In genomic region chr7:130950054-130950453, GRCh38 we compare ENCODE assay signal across 2 cellular contexts.
TF ChIP-seq lines count a peak whose summit lies in the region.

No MANE protein-coding gene starts in this region.

TF ChIP-seq in IMR-90, 13 proteins besides CTCF, POLR2A, EP300 and RAD21:
- TF ChIP-seq CEBPB (IDR thresholded peaks at IDR 0.05; ENCODE audit: low read depth, low read length), result no peak
- no peak for TF ChIP-seq RCOR1 (IDR thresholded peaks at IDR 0.05; ENCODE audit: insufficient replicate concordance, low read length)
- TF ChIP-seq MAZ (IDR thresholded peaks at IDR 0.05; ENCODE audit: borderline replicate concordance, low read depth, low read length), result no peak
- TF ChIP-seq FOS (IDR thresholded peaks at IDR 0.05; ENCODE audit: low read depth, low read length), result no peak
- no peak for TF ChIP-seq MXI1 (IDR thresholded peaks at IDR 0.05; ENCODE audit: borderline replicate concordance, low read depth, low read length)
- TF ChIP-seq USF2 (IDR thresholded peaks at IDR 0.05; ENCODE audit: low read depth, low read length), result no peak
- TF ChIP-seq RFX5 (IDR thresholded peaks at IDR 0.05; ENCODE audit: low read depth, low read length), result no peak
TF ChIP-seq in IMR-90: peak in this region for 0.

TF ChIP-seq in GM12878, 131 proteins besides CTCF, POLR2A, EP300 and RAD21:
- TF ChIP-seq MEF2A (IDR thresholded peaks at IDR 0.05; ENCODE audit: insufficient read depth, low read depth, low read length) (no peak), ZBED1 (IDR thresholded peaks at IDR 0.05; ENCODE audit: borderline replicate concordance) (no peak), TCF7 (IDR thresholded peaks at IDR 0.05; ENCODE audit: borderline replicate concordance) (no peak), EED (IDR thresholded peaks at IDR 0.05; ENCODE audit: low read depth) (no peak), POLR2AphosphoS5 (IDR thresholded peaks at IDR 0.05; ENCODE audit: low read length) (0 out of 2 replicates have a peak, but pooled peaks have one; percentile 16)
